ENCODE assay signal across 8 cellular contexts in genomic region chr14:33848706-33849454, GRCh38.
DNase-seq lines count a peak whose midpoint lies in the region; ATAC-seq, FAIRE-seq and TF ChIP-seq lines count a peak whose summit lies in the region.

No MANE protein-coding gene starts in this region.

- no peak for TF ChIP-seq POLR2A in body of pancreas (IDR thresholded peaks at IDR 0.05)

- ATAC-seq in body of pancreas: peak; percentile 85
- no peak for ATAC-seq in stimulated activated naive CD8-positive, alpha-beta T cell treated with anti-CD3 and anti-CD28 coated beads, Interleukin-15, amount 100 ng/mL, for 72 hours

- H3K36me3 Mint-ChIP-seq in CD8-positive, alpha-beta memory T cell: no peaks in the 10 kb centered on the region

- no peaks in the 10 kb centered on the region for H3K4me1 ChIP-seq in body of pancreas
- no peaks in the 10 kb centered on the region for H3K4me1 ChIP-seq in keratinocyte (ENCODE audit: control insufficient read depth, extremely low read depth, insufficient read depth, low read length)
- H3K4me1 ChIP-seq in CD8-positive, alpha-beta memory T cell (ENCODE audit: insufficient read depth, low read length): no peaks in the 10 kb centered on the region

- H3K9me3 Mint-ChIP-seq in stimulated activated naive CD8-positive, alpha-beta T cell treated with anti-CD3 and anti-CD28 coated beads, Interleukin-15, amount 100 ng/mL, for 72 hours: no peaks in the 10 kb centered on the region
- peaks cover 0 to 6% (median 0%) of the 10 kb centered on the region in 5 donors for H3K9me3 Mint-ChIP-seq in CD8-positive, alpha-beta memory T cell

- no peak overlapping the region for H3K27ac Mint-ChIP-seq in stimulated activated naive CD8-positive, alpha-beta T cell treated with anti-CD3 and anti-CD28 coated beads, Interleukin-15, amount 100 ng/mL, for 72 hours
- H3K27ac Mint-ChIP-seq in CD8-positive, alpha-beta memory T cell: no peak overlapping the region

- H3K9me1 ChIP-seq in keratinocyte (ENCODE audit: control insufficient read depth, extremely low read depth, insufficient read depth, low read length): no peaks in the 10 kb centered on the region

- no peak overlapping the region for H3K9ac ChIP-seq in keratinocyte (ENCODE audit: control insufficient read depth, extremely low read depth, insufficient read depth, low read length)

- H3K27me3 ChIP-seq in BJ (ENCODE audit: control insufficient read depth, insufficient read depth, low read length): peaks cover 4% of the 10 kb centered on the region; the same call in 1 of the 2 replicates
- no peaks in the 10 kb centered on the region for H3K27me3 ChIP-seq in body of pancreas
- H3K27me3 ChIP-seq in keratinocyte (ENCODE audit: control insufficient read depth, extremely low read depth, insufficient read depth, low read length): no peaks in the 10 kb centered on the region
- H3K27me3 ChIP-seq in CD8-positive, alpha-beta memory T cell (ENCODE audit: insufficient read depth, low read length, poor library complexity, severe bottlenecking): no peaks in the 10 kb centered on the region

- H3K27ac ChIP-seq in body of pancreas: no peak overlapping the region
- no peak overlapping the region for H3K27ac ChIP-seq in keratinocyte (ENCODE audit: control insufficient read depth, insufficient read depth, low read length)
- H3K27ac ChIP-seq in CD8-positive, alpha-beta memory T cell (ENCODE audit: low read depth, low read length): no peak overlapping the region

- no peaks in the 10 kb centered on the region for H3K27me3 Mint-ChIP-seq in stimulated activated naive CD8-positive, alpha-beta T cell treated with anti-CD3 and anti-CD28 coated beads, Interleukin-15, amount 100 ng/mL, for 72 hours
- H3K27me3 Mint-ChIP-seq in CD8-positive, alpha-beta memory T cell: peaks cover 0 to 2% of the 10 kb centered on the region in 2 donors

- peak; percentile 63 for TF ChIP-seq CTCF in BJ (IDR thresholded peaks at IDR 0.05; ENCODE audit: insufficient read depth, low read depth, low read length)
- peak in 6 of 7 experiments; percentile 58 to 73 (median 66) for TF ChIP-seq CTCF in body of pancreas (IDR thresholded peaks at IDR 0.05)
- TF ChIP-seq CTCF in keratinocyte (optimal IDR thresholded peaks at IDR 0.05 in 1 of 3, IDR thresholded peaks at IDR 0.05 in 1 of 3, conservative IDR thresholded peaks at IDR 0.05 in 1 of 3; ENCODE audit: extremely low read depth in 1 of 3, insufficient read depth in 2 of 3, low read length in 3 of 3): peak; percentile 73 to 75 (median 74)

- POLR2A ChIA-PET in BJ (lab: Charles Lee): no interaction called here
- POLR2A ChIA-PET in CD8-positive, alpha-beta memory T cell (lab: Charles Lee): no interaction called here

- no peak overlapping the region for H3K4me3 Mint-ChIP-seq in stimulated activated naive CD8-positive, alpha-beta T cell treated with anti-CD3 and anti-CD28 coated beads, Interleukin-15, amount 100 ng/mL, for 72 hours
- H3K4me3 Mint-ChIP-seq in CD8-positive, alpha-beta memory T cell: no peak overlapping the region

- 52 to 55% methylated on average over 6 to 8 of the region's 8 CpGs for WGBS in body of pancreas, 2 donors

- no peak overlapping the region for H2AFZ ChIP-seq in keratinocyte (ENCODE audit: control insufficient read depth, low read length)

- no peaks in the 10 kb centered on the region for H3K4me1 Mint-ChIP-seq in stimulated activated naive CD8-positive, alpha-beta T cell treated with anti-CD3 and anti-CD28 coated beads, Interleukin-15, amount 100 ng/mL, for 72 hours
- no peaks in the 10 kb centered on the region for H3K4me1 Mint-ChIP-seq in CD8-positive, alpha-beta memory T cell

- H3K79me2 ChIP-seq in keratinocyte (ENCODE audit: control insufficient read depth, insufficient read depth, low read length): no peaks in the 10 kb centered on the region

- no peaks in the 10 kb centered on the region for H4K20me1 ChIP-seq in keratinocyte (ENCODE audit: control insufficient read depth, extremely low read depth, insufficient read depth, low read length)

- no peak overlapping the region for H3K4me3 ChIP-seq in BJ (ENCODE audit: low read depth, low read length)
- H3K4me3 ChIP-seq in body of pancreas: no peak overlapping the region
- H3K4me3 ChIP-seq in keratinocyte (ENCODE audit: control insufficient read depth in 2 of 3, extremely low read depth in 1 of 3, insufficient read depth in 2 of 3, low read depth in 1 of 3, low read length in 3 of 3): no peak overlapping the region
- H3K4me3 ChIP-seq in CD8-positive, alpha-beta memory T cell (ENCODE audit: low read length): no peak overlapping the region

- H3K36me3 ChIP-seq in BJ (ENCODE audit: control insufficient read depth, insufficient read depth, low read length) (no peaks in the 10 kb centered on the region), body of pancreas (replicated peaks in 1 of 2; ENCODE audit: insufficient read depth in 1 of 2, low read depth in 2 of 2) (no peaks in the 10 kb centered on the region), keratinocyte (ENCODE audit: control insufficient read depth in 2 of 2, extremely low read depth in 1 of 2, insufficient read depth in 2 of 2, low read length in 2 of 2) (no peaks in the 10 kb centered on the region)
- no peaks in the 10 kb centered on the region for H3K36me3 ChIP-seq in CD8-positive, alpha-beta memory T cell (ENCODE audit: insufficient read depth, low read length)

- CTCF ChIA-PET in BJ (lab: Yijun Ruan, JAX): interaction anchor here (0.8 to 19.0 kb wide), 19 partner anchors 9 to 458 kb away, joined by 3 to 304 read pairs (median 5); no protein-coding TSS in a partner anchor
- CTCF ChIA-PET in CD8-positive, alpha-beta memory T cell (lab: Charles Lee): no interaction called here

- no peak overlapping the region for H3K4me2 ChIP-seq in keratinocyte (ENCODE audit: control insufficient read depth, extremely low read depth, insufficient read depth, low read depth, low read length)

- no peak for FAIRE-seq in keratinocyte (lab: Jason Lieb, UNC)

- intact Hi-C loops in body of pancreas (cut with DNase I): loop anchor here (10.0 kb wide), 2 partner anchors 386 to 476 kb away; no protein-coding TSS in a partner anchor

- dilution Hi-C loops in keratinocyte (cut with MboI; ENCODE audit: extremely low pct_ligation_motif_present, low sequenced_read_pairs): no loop called here

- DNase-seq in BJ (ENCODE audit: low read depth): no peak
- DNase-seq in H4 (ENCODE audit: low spot score): peak; percentile 84
- peak; percentile 23 for DNase-seq in NCI-H510A (lab: John Stamatoyannopoulos, UW)
- peak; percentile 72 to 80 (median 78) for DNase-seq in body of pancreas
- no peak for DNase-seq in keratinocyte (ENCODE audit: low read depth, low spot score)
- peak; percentile 5 to 26 for DNase-seq in stimulated activated naive CD8-positive, alpha-beta T cell treated with anti-CD3 and anti-CD28 coated beads, Interleukin-15, amount 100 ng/mL, for 72 hours
- DNase-seq in CD8-positive, alpha-beta memory T cell: no peak
- no peak for DNase-seq in NCI-H146 treated with DMSO at 0.1 percent for 48 hours (lab: John Stamatoyannopoulos, UW; ENCODE audit: unreplicated experiment)

- no peaks in the 10 kb centered on the region for H3K9me3 ChIP-seq in body of pancreas
- no peaks in the 10 kb centered on the region for H3K9me3 ChIP-seq in keratinocyte (ENCODE audit: control insufficient read depth, low read depth, low read length)
- H3K9me3 ChIP-seq in CD8-positive, alpha-beta memory T cell (ENCODE audit: low read length): no peaks in the 10 kb centered on the region

Comparison
In these comparisons a context has a peak if more than half of its experiments do, and no peak if none do; other contexts are left out.
1. DNase-seq: peak in H4 (single experiment), NCI-H510A (single experiment), body of pancreas (4 of 4) and stimulated activated naive CD8-positive, alpha-beta T cell treated with anti-CD3 and anti-CD28 coated beads, Interleukin-15, amount 100 ng/mL, for 72 hours (2 of 2); none in BJ (single experiment), keratinocyte (single experiment), CD8-positive, alpha-beta memory T cell (0 of 5) and NCI-H146 treated with DMSO at 0.1 percent for 48 hours (single experiment).
2. Peak in every context shown above with its lines, with median percentiles within 50 percentile points of each other: CTCF ChIP-seq.